ENCODE assay signal across 8 cellular contexts in genomic region chr3:98902341-98902740, GRCh38. TPM values are rescaled to one million over a fixed set of nuclear protein-coding genes. Genes with fewer than 3 reads are reported as not detected.
DNase-seq lines count a peak whose midpoint lies in the region; TF ChIP-seq lines count a peak whose summit lies in the region.

No MANE protein-coding gene starts in this region.

- H3K9me3 ChIP-seq in iPS-18c (ENCODE audit: control insufficient read depth, insufficient read depth, low read length) (no peaks in the 10 kb centered on the region), stomach (peaks cover 0 to under 1% (median 0%) of the 10 kb centered on the region in 4 donors)

- 26 to 34% (median 29%) methylated on average over 4 of the region's 4 CpGs for WGBS in stomach, 5 donors

- TF ChIP-seq CTCF in stomach (IDR thresholded peaks at IDR 0.05), result no peak

- no peak for TF ChIP-seq EP300 in stomach (IDR thresholded peaks at IDR 0.05)

- peak; percentile 68 for DNase-seq in NCI-H2171 treated with DMSO at 0.1 percent for 48 hours (lab: John Stamatoyannopoulos, UW)
- no peak for DNase-seq in NCI-H2171 (lab: John Stamatoyannopoulos, UW)
- no peak for DNase-seq in activated CD4-positive, alpha-beta memory T cell treated with anti-CD3 and anti-CD28 coated beads, Interleukin-2, amount 10 ng/mL, durations not matched to agents 7 days and 5 days
- DNase-seq in stomach, result no peak
- no peak for DNase-seq in activated CD4-positive, CD25-positive, alpha-beta regulatory T cell (lab: John Stamatoyannopoulos, UW)
- no peak for DNase-seq in T1000 (lab: John Stamatoyannopoulos, UW)
- no peak for DNase-seq in stimulated activated naive CD4-positive, alpha-beta T cell (lab: John Stamatoyannopoulos, UW)

- H3K9me3 Mint-ChIP-seq in activated CD4-positive, alpha-beta memory T cell treated with anti-CD3 and anti-CD28 coated beads, Interleukin-2, amount 10 ng/mL, durations not matched to agents 7 days and 5 days, result no peaks in the 10 kb centered on the region

- peaks cover 27% of the 10 kb centered on the region for H3K27me3 Mint-ChIP-seq in activated CD4-positive, alpha-beta memory T cell treated with anti-CD3 and anti-CD28 coated beads, Interleukin-2, amount 10 ng/mL, durations not matched to agents 7 days and 5 days

- CTCF ChIA-PET in activated CD4-positive, alpha-beta memory T cell treated with anti-CD3 and anti-CD28 coated beads, Interleukin-2, amount 10 ng/mL, durations not matched to agents 7 days and 5 days (lab: Charles Lee), result interaction anchor here (0.6 to 1.4 kb wide), 6 partner anchors 45 to 863 kb away, joined by 3 to 8 read pairs (median 4); no protein-coding TSS in a partner anchor

- H3K27ac Mint-ChIP-seq in activated CD4-positive, alpha-beta memory T cell treated with anti-CD3 and anti-CD28 coated beads, Interleukin-2, amount 10 ng/mL, durations not matched to agents 7 days and 5 days, result no peak overlapping the region

- H3K27me3 ChIP-seq in stomach, result peaks cover 0 to 4% (median 0%) of the 10 kb centered on the region in 3 donors

- H3K36me3 ChIP-seq in stomach, result no peaks in the 10 kb centered on the region

- peak overlapping the region in 4 of 5 donors; percentile 79 to 92 (median 86) for H3K27ac ChIP-seq in stomach

- peak overlapping the region; percentile 84 for H3K4me3 Mint-ChIP-seq in activated CD4-positive, alpha-beta memory T cell treated with anti-CD3 and anti-CD28 coated beads, Interleukin-2, amount 10 ng/mL, durations not matched to agents 7 days and 5 days

- peaks cover 13% of the 10 kb centered on the region for H3K4me1 Mint-ChIP-seq in activated CD4-positive, alpha-beta memory T cell treated with anti-CD3 and anti-CD28 coated beads, Interleukin-2, amount 10 ng/mL, durations not matched to agents 7 days and 5 days

- POLR2A ChIA-PET in activated CD4-positive, alpha-beta memory T cell treated with anti-CD3 and anti-CD28 coated beads, Interleukin-2, amount 10 ng/mL, durations not matched to agents 7 days and 5 days (lab: Charles Lee), result interaction anchor here (0.8 kb wide), 1 partner anchor 1081 kb away, joined by 3 read pairs; the partner anchor contains the start of gene CRYBG3

- no peak for TF ChIP-seq POLR2A in stomach (IDR thresholded peaks at IDR 0.05)

- peak overlapping the region; percentile 39 for H3K4me3 ChIP-seq in iPS-18c (ENCODE audit: insufficient read depth, low read depth, low read length)
- peak overlapping the region; percentile 75 to 93 (median 86) for H3K4me3 ChIP-seq in stomach

- H3K36me3 Mint-ChIP-seq in activated CD4-positive, alpha-beta memory T cell treated with anti-CD3 and anti-CD28 coated beads, Interleukin-2, amount 10 ng/mL, durations not matched to agents 7 days and 5 days (ENCODE audit: low read depth), result no peaks in the 10 kb centered on the region

- intact Hi-C loops in stomach (cut with DNase I; ENCODE audit: low total_unique reads), result no loop called here

- peaks cover 9 to 39% (median 21%) of the 10 kb centered on the region in 4 donors for H3K4me1 ChIP-seq in stomach

RNA-seq across cellular contexts. Expression of gene DCBLD2, which starts 0.8 kb away (rescaled TPM):
- total RNA-seq in activated CD4-positive, alpha-beta memory T cell treated with anti-CD3 and anti-CD28 coated beads, Interleukin-2, amount 10 ng/mL, durations not matched to agents 7 days and 5 days, result 1 to 10 TPM in 1 of 2 experiments, under 1 TPM in 1; 0.83 to 1.4 TPM
- 10 to 100 TPM; 27.7 to 77.1 (median 40.8) TPM for total RNA-seq in stomach
- polyA plus RNA-seq in stomach, result 1 to 10 TPM; 2.3 to 3.8 (median 3.4) TPM

Comparison
In these comparisons a context has a peak if more than half of its experiments do, and no peak if none do; other contexts are left out.
1. RNA of gene DCBLD2, which starts 0.8 kb away (total RNA-seq): 27.7 to 77.1 TPM in stomach; 0.83 to 1.4 TPM in activated CD4-positive, alpha-beta memory T cell treated with anti-CD3 and anti-CD28 coated beads, Interleukin-2, amount 10 ng/mL, durations not matched to agents 7 days and 5 days; every median in the first group is over 10 times any median in the second.